In genomic region chr1:228141082-228141870, GRCh38 we compare ENCODE assay signal across 1 cellular context.
TF ChIP-seq lines count a peak whose summit lies in the region.

No MANE protein-coding gene starts in this region.

TF ChIP-seq in HepG2, 621 proteins besides CTCF, POLR2A, EP300 and RAD21 (continued from another document and continues in another):
- TF ChIP-seq ZNF318 (CRISPR knock-in tag; IDR thresholded peaks at IDR 0.05): no peak
- TF ChIP-seq SIX1 (CRISPR knock-in tag; IDR thresholded peaks at IDR 0.05; ENCODE audit: borderline replicate concordance): no peak
- 0 out of 2 replicates have a peak, but pooled peaks have one; percentile 11 for TF ChIP-seq ZSCAN21 (CRISPR knock-in tag; IDR thresholded peaks at IDR 0.05; ENCODE audit: borderline replicate concordance)
- TF ChIP-seq ZNF414 (CRISPR knock-in tag; IDR thresholded peaks at IDR 0.05): no peak
- no peak for TF ChIP-seq U2AF2 (IDR thresholded peaks at IDR 0.05; ENCODE audit: low read depth, low read length)
- no peak for TF ChIP-seq FOXM1 (CRISPR knock-in tag; IDR thresholded peaks at IDR 0.05)
- TF ChIP-seq KDM4B (CRISPR knock-in tag; IDR thresholded peaks at IDR 0.05): no peak
- TF ChIP-seq TRAFD1 (CRISPR knock-in tag; IDR thresholded peaks at IDR 0.05; ENCODE audit: borderline replicate concordance): no peak
- peak; percentile 43; the same call in 1 of the 2 replicates for TF ChIP-seq ZNF230 (CRISPR knock-in tag; IDR thresholded peaks at IDR 0.05)
- no peak for TF ChIP-seq NR2F6 (IDR thresholded peaks at IDR 0.05)
- TF ChIP-seq NR2F6 (CRISPR knock-in tag; IDR thresholded peaks at IDR 0.05): no peak
- TF ChIP-seq PHF21A (CRISPR knock-in tag; IDR thresholded peaks at IDR 0.05): no peak
- TF ChIP-seq ZKSCAN1 (IDR thresholded peaks at IDR 0.05; ENCODE audit: low read length): no peak
- no peak for TF ChIP-seq YEATS4 (CRISPR knock-in tag; IDR thresholded peaks at IDR 0.05; ENCODE audit: borderline replicate concordance)
- no peak for TF ChIP-seq ARID3A (IDR thresholded peaks at IDR 0.05; ENCODE audit: low read depth, low read length)
- TF ChIP-seq BRD4 (CRISPR knock-in tag; IDR thresholded peaks at IDR 0.05): no peak
- no peak for TF ChIP-seq ZNF629 (CRISPR knock-in tag; conservative IDR thresholded peaks at IDR 0.05)
- TF ChIP-seq RELA (CRISPR knock-in tag; IDR thresholded peaks at IDR 0.05): no peak
- no peak for TF ChIP-seq ZNF296 (CRISPR knock-in tag; conservative IDR thresholded peaks at IDR 0.05)
- TF ChIP-seq ZNF83 (CRISPR knock-in tag; IDR thresholded peaks at IDR 0.05; ENCODE audit: borderline replicate concordance): no peak
- TF ChIP-seq MBNL3 (CRISPR knock-in tag; conservative IDR thresholded peaks at IDR 0.05): no peak
- TF ChIP-seq FOXO1 (CRISPR knock-in tag; IDR thresholded peaks at IDR 0.05): no peak
- peak; percentile 54; the same call in 1 of the 2 replicates for TF ChIP-seq NFKB2 (CRISPR knock-in tag; IDR thresholded peaks at IDR 0.05; ENCODE audit: borderline replicate concordance)
- no peak for TF ChIP-seq RARG (CRISPR knock-in tag; IDR thresholded peaks at IDR 0.05; ENCODE audit: low read depth)
- no peak for TF ChIP-seq TP53 (CRISPR knock-in tag; conservative IDR thresholded peaks at IDR 0.05)
- TF ChIP-seq ZBTB7A (CRISPR knock-in tag; IDR thresholded peaks at IDR 0.05): no peak
- TF ChIP-seq HDAC6 (IDR thresholded peaks at IDR 0.05; ENCODE audit: low read depth, low read length): no peak
- peak; percentile 46; the same call in 1 of the 2 replicates for TF ChIP-seq MYC (CRISPR knock-in tag; IDR thresholded peaks at IDR 0.05; ENCODE audit: borderline replicate concordance)
- TF ChIP-seq ZNF720 (CRISPR knock-in tag; IDR thresholded peaks at IDR 0.05): no peak
- no peak for TF ChIP-seq HMG20A (CRISPR knock-in tag; IDR thresholded peaks at IDR 0.05; ENCODE audit: borderline replicate concordance)
- TF ChIP-seq GATAD2A (CRISPR knock-in tag; IDR thresholded peaks at IDR 0.05): no peak
- TF ChIP-seq DZIP1 (CRISPR knock-in tag; IDR thresholded peaks at IDR 0.05): 0 out of 2 replicates have a peak, but pooled peaks have one; percentile 44
- TF ChIP-seq ZNF317 (CRISPR knock-in tag; IDR thresholded peaks at IDR 0.05): no peak
- TF ChIP-seq ZNF136 (CRISPR knock-in tag; IDR thresholded peaks at IDR 0.05; ENCODE audit: low read depth): 0 out of 2 replicates have a peak, but pooled peaks have one; percentile 51
- TF ChIP-seq REL (CRISPR knock-in tag; conservative IDR thresholded peaks at IDR 0.05): no peak
- no peak; the same call in 1 of the 2 replicates for TF ChIP-seq ZNF501 (CRISPR knock-in tag; IDR thresholded peaks at IDR 0.05)
- TF ChIP-seq SRF (IDR thresholded peaks at IDR 0.05; ENCODE audit: low read depth, low read length): no peak
- TF ChIP-seq ZNF44 (CRISPR knock-in tag; IDR thresholded peaks at IDR 0.05): 0 out of 2 replicates have a peak, but pooled peaks have one; percentile 75
- no peak for TF ChIP-seq THAP9 (CRISPR knock-in tag; IDR thresholded peaks at IDR 0.05; ENCODE audit: borderline replicate concordance)
- TF ChIP-seq IRF2 (CRISPR knock-in tag; IDR thresholded peaks at IDR 0.05): 0 out of 2 replicates have a peak, but pooled peaks have one; percentile 46
- peak; percentile 28; the same call in 1 of the 2 replicates for TF ChIP-seq ZFY (CRISPR knock-in tag; IDR thresholded peaks at IDR 0.05)
- TF ChIP-seq STAG1 (CRISPR knock-in tag; IDR thresholded peaks at IDR 0.05): no peak
- no peak for TF ChIP-seq RBM39 (IDR thresholded peaks at IDR 0.05; ENCODE audit: low read depth, low read length, poor library complexity, severe bottlenecking)
- no peak for TF ChIP-seq RAD51 (IDR thresholded peaks at IDR 0.05; ENCODE audit: borderline replicate concordance)
- peak; percentile 23; the same call in 1 of the 2 replicates for TF ChIP-seq GMEB1 (CRISPR knock-in tag; IDR thresholded peaks at IDR 0.05; ENCODE audit: borderline replicate concordance)
- no peak for TF ChIP-seq ZNF546 (CRISPR knock-in tag; conservative IDR thresholded peaks at IDR 0.05)
